ENCODE assay signal across 8 cellular contexts in genomic region chr5:149799119-149799623, GRCh38.
DNase-seq lines count a peak whose midpoint lies in the region; ATAC-seq and TF ChIP-seq lines count a peak whose summit lies in the region.

No MANE protein-coding gene starts in this region.

- intact Hi-C loops in lower lobe of right lung (cut with DNase I) = no loop called here

- ATAC-seq in HG02623 (IDR thresholded peaks at IDR 0.05; ENCODE audit: unreplicated experiment) (no peak), lower lobe of right lung (no peak)
- ATAC-seq in activated naive CD4-positive, alpha-beta T cell treated with anti-CD3 and anti-CD28 coated beads, Interleukin-2, amount 50 U/mL, for 72 hours = no peak

- no peak overlapping the region for H3K4me3 ChIP-seq in lower lobe of right lung

- no peak overlapping the region for H3K27ac ChIP-seq in lower lobe of right lung

- no peak overlapping the region for H3K27ac Mint-ChIP-seq in activated naive CD4-positive, alpha-beta T cell treated with anti-CD3 and anti-CD28 coated beads, Interleukin-2, amount 50 U/mL, for 72 hours

- H3K9me3 ChIP-seq in lower lobe of right lung = no peaks in the 10 kb centered on the region

- H3K36me3 Mint-ChIP-seq in activated naive CD4-positive, alpha-beta T cell treated with anti-CD3 and anti-CD28 coated beads, Interleukin-2, amount 50 U/mL, for 72 hours = no peaks in the 10 kb centered on the region

- no peaks in the 10 kb centered on the region for H3K36me3 ChIP-seq in lower lobe of right lung

- TF ChIP-seq CTCF in lower lobe of right lung (IDR thresholded peaks at IDR 0.05) = no peak

- no peaks in the 10 kb centered on the region for H3K4me1 ChIP-seq in lower lobe of right lung

- no peaks in the 10 kb centered on the region for H3K27me3 ChIP-seq in lower lobe of right lung (ENCODE audit: low read depth)

- DNase-seq in ACHN (peak; percentile 82), NCI-H1092 (lab: John Stamatoyannopoulos, UW) (peak; percentile 16), brain pericyte (ENCODE audit: low read depth, low spot score) (peak; percentile 60), left kidney (ENCODE audit: low read depth, low spot score) (peak; percentile 25), lower lobe of right lung (no peak), islet precursor cell (no peak)
- DNase-seq in activated naive CD4-positive, alpha-beta T cell treated with anti-CD3 and anti-CD28 coated beads, Interleukin-2, amount 50 U/mL, for 72 hours (ENCODE audit: low spot score in 2 of 2) = no peak

- H3K9me3 Mint-ChIP-seq in activated naive CD4-positive, alpha-beta T cell treated with anti-CD3 and anti-CD28 coated beads, Interleukin-2, amount 50 U/mL, for 72 hours = no peaks in the 10 kb centered on the region

- in situ Hi-C loops in ACHN (cut with HindIII; ENCODE audit: low pct_ligation_motif_present, low pct_unique_long_range_greater_than_20kb, low sequenced_read_pairs) = no loop called here

Comparison
In these comparisons a context has a peak if more than half of its experiments do, and no peak if none do; other contexts are left out.
1. DNase-seq: peak in ACHN (single experiment), NCI-H1092 (single experiment), brain pericyte (single experiment) and left kidney (single experiment); none in lower lobe of right lung (single experiment), islet precursor cell (single experiment) and activated naive CD4-positive, alpha-beta T cell treated with anti-CD3 and anti-CD28 coated beads, Interleukin-2, amount 50 U/mL, for 72 hours (0 of 2).